ENCODE assay signal across 19 cellular contexts in the genomic region with DNA sequence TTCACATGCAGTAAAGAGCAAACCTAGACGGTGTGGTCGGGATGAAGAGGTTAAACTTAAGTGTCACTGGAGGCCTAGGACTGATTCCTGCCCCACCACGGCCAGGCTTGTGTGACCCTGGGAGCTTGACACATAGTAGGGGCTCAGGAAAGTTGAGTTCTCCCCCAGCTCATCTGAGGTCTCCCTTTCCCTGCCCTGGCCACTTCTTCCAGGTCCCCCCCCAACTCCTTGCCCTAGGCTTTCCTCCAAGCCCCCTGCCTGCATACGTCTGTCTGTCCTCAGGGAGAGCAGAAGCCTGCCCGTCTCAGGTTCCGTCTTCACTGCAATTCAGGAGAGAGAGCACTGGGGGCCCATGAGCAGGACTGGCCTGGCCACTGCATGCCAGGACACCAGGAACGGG.
"Had no signal": no experiment of that assay in that cellular context is flagged by ENCODE, and none has a peak within 500 bp of the region (broad histone marks: within the 10 kb centered on the region; RNA-seq: fewer than 3 reads in every experiment).

No MANE protein-coding gene starts in this region.

- H3K27ac ChIP-seq: foreskin keratinocyte, neutrophil, tibial artery, upper lobe of left lung, uterus had no signal

- H3K36me3 ChIP-seq: neutrophil, tibial artery, upper lobe of left lung, uterus had no signal

- H3K27ac Mint-ChIP-seq: dendritic cell treated with granulocyte-macrophage colony-stimulating factor and Interleukin-4, amounts not matched to agents 40 ng/mL and 50 ng/mL, for 4 days; immature natural killer cell; naive B cell; stimulated activated effector memory CD8-positive, alpha-beta T cell treated with anti-CD3 and anti-CD28 coated beads, Interleukin-12 subunit alpha, Interleukin-12 subunit beta, amount 100 ng/mL, for 72 hours had no signal

- H3K9me3 ChIP-seq: neutrophil had no signal

- H3K4me1 ChIP-seq: foreskin keratinocyte, tibial artery, upper lobe of left lung, uterus had no signal

- DNase-seq: erythroblast; foreskin keratinocyte; immature natural killer cell; left cardiac atrium; left ventricle myocardium superior; mesendoderm; naive B cell; small intestine; stimulated activated CD4-positive, alpha-beta T cell treated with anti-CD3 and anti-CD28 coated beads, Interleukin-4, amount 100 ng/mL, for 1 hour; stimulated activated CD8-positive, alpha-beta memory T cell treated with anti-CD3 and anti-CD28 coated beads, Interleukin-4, amount 100 ng/mL, for 48 hours; stimulated activated naive CD8-positive, alpha-beta T cell treated with anti-CD3 and anti-CD28 coated beads, Interleukin-15, Interleukin-2, amounts not matched to agents 100 U/mL and 50 U/mL, for 24 hours; upper lobe of left lung had no signal

- H3K4me3 Mint-ChIP-seq: central memory CD8-positive, alpha-beta T cell; dendritic cell treated with granulocyte-macrophage colony-stimulating factor and Interleukin-4, amounts not matched to agents 40 ng/mL and 50 ng/mL, for 4 days; immature natural killer cell; naive B cell; stimulated activated effector memory CD8-positive, alpha-beta T cell treated with anti-CD3 and anti-CD28 coated beads, Interleukin-12 subunit alpha, Interleukin-12 subunit beta, amount 100 ng/mL, for 72 hours had no signal

- H3K4me3 ChIP-seq: lung, tibial artery, upper lobe of left lung, uterus had no signal

- ATAC-seq: foreskin keratinocyte; left cardiac atrium; left ventricle myocardium superior; stimulated activated effector memory CD8-positive, alpha-beta T cell treated with anti-CD3 and anti-CD28 coated beads, Interleukin-12 subunit alpha, Interleukin-12 subunit beta, amount 100 ng/mL, for 72 hours; stimulated activated naive CD8-positive, alpha-beta T cell treated with anti-CD3 and anti-CD28 coated beads, Interleukin-15, Interleukin-2, amounts not matched to agents 100 U/mL and 50 U/mL, for 24 hours had no signal

- H3K4me1 Mint-ChIP-seq: central memory CD8-positive, alpha-beta T cell; immature natural killer cell; naive B cell; stimulated activated effector memory CD8-positive, alpha-beta T cell treated with anti-CD3 and anti-CD28 coated beads, Interleukin-12 subunit alpha, Interleukin-12 subunit beta, amount 100 ng/mL, for 72 hours had no signal

- H3K27me3 ChIP-seq: neutrophil, upper lobe of left lung, uterus had no signal

- H3K36me3 Mint-ChIP-seq: stimulated activated effector memory CD8-positive, alpha-beta T cell treated with anti-CD3 and anti-CD28 coated beads, Interleukin-12 subunit alpha, Interleukin-12 subunit beta, amount 100 ng/mL, for 72 hours had no signal
